ENCODE assay signal across 18 cellular contexts in genomic region chr2:134463726-134464076, GRCh38.
DNase-seq lines count a peak whose midpoint lies in the region; ATAC-seq and TF ChIP-seq lines count a peak whose summit lies in the region.
"Had no signal": no experiment of that assay in that cellular context is flagged by ENCODE, and none has a peak within 500 bp of the region (broad histone marks: within the 10 kb centered on the region; RNA-seq: fewer than 3 reads in every experiment).

No MANE protein-coding gene starts in this region.

- no peaks in the 10 kb centered on the region for H3K27me3 Mint-ChIP-seq in activated CD8-positive, alpha-beta memory T cell treated with anti-CD3 and anti-CD28 coated beads, Interleukin-2, amount 10 ng/mL, durations not matched to agents 7 days and 5 days

- TF ChIP-seq CTCF in gastrocnemius medialis (IDR thresholded peaks at IDR 0.05 in 4 of 5, conservative IDR thresholded peaks at IDR 0.05 in 1 of 5), result no peak

- intact Hi-C loops in posterior vena cava (cut with DNase I), result no loop called here
- intact Hi-C loops in gastrocnemius medialis (cut with DNase I; ENCODE audit: low total_unique reads), result no loop called here

- no peak overlapping the region for H3K4me3 ChIP-seq in gastrocnemius medialis
- H3K4me3 ChIP-seq: BLaER1, GM12878 had no signal

- H3K9me3 Mint-ChIP-seq in activated CD8-positive, alpha-beta memory T cell treated with anti-CD3 and anti-CD28 coated beads, Interleukin-2, amount 10 ng/mL, durations not matched to agents 7 days and 5 days (ENCODE audit: low read depth), result no peaks in the 10 kb centered on the region
- H3K9me3 Mint-ChIP-seq in stimulated activated effector memory CD8-positive, alpha-beta T cell treated with anti-CD3 and anti-CD28 coated beads, Interleukin-12 subunit alpha, Interleukin-12 subunit beta, amount 100 ng/mL, for 72 hours, result no peaks in the 10 kb centered on the region
- H3K9me3 Mint-ChIP-seq: CD8-positive, alpha-beta T cell; HFFc6 had no signal

- CTCF ChIA-PET in activated CD8-positive, alpha-beta memory T cell treated with anti-CD3 and anti-CD28 coated beads, Interleukin-2, amount 10 ng/mL, durations not matched to agents 7 days and 5 days (lab: Charles Lee), result interaction anchor here (1.1 to 2.2 kb wide), 2 partner anchors 12 to 261 kb away, joined by 3 to 6 read pairs; no protein-coding TSS in a partner anchor

- peak; percentile 54 for DNase-seq in activated CD8-positive, alpha-beta memory T cell treated with anti-CD3 and anti-CD28 coated beads for 24 hours
- DNase-seq in activated CD8-positive, alpha-beta memory T cell treated with anti-CD3 and anti-CD28 coated beads, Interleukin-2, amount 10 ng/mL, durations not matched to agents 7 days and 5 days, result no peak
- DNase-seq in mesenteric fat pad (ENCODE audit: low spot score) (peak; percentile 77), posterior vena cava (ENCODE audit: low spot score) (peak; percentile 36), gastrocnemius medialis (no peak), C1 segment of cervical spinal cord (lab: John Stamatoyannopoulos, UW) (no peak)
- DNase-seq in stimulated activated effector memory CD8-positive, alpha-beta T cell treated with anti-CD3 and anti-CD28 coated beads, Interleukin-12 subunit alpha, Interleukin-12 subunit beta, amount 100 ng/mL, for 72 hours (ENCODE audit: low spot score in 2 of 2), result no peak
- DNase-seq: 8988T, DMS 273 treated with DMSO at 0.1 percent for 48 hours, DMS53, DND-41, EL, HFFc6 had no signal

- in situ Hi-C loops in gastrocnemius medialis (cut with MboI; ENCODE audit: low sequenced_read_pairs in 4 of 4), result loop anchor here in 2 of 4 donors (25.0 kb wide), 1 partner anchor 424 kb away; no protein-coding TSS in a partner anchor

- peaks cover 2% of the 10 kb centered on the region for H3K4me1 Mint-ChIP-seq in activated CD8-positive, alpha-beta memory T cell treated with anti-CD3 and anti-CD28 coated beads, Interleukin-2, amount 10 ng/mL, durations not matched to agents 7 days and 5 days
- no peaks in the 10 kb centered on the region for H3K4me1 Mint-ChIP-seq in stimulated activated effector memory CD8-positive, alpha-beta T cell treated with anti-CD3 and anti-CD28 coated beads, Interleukin-12 subunit alpha, Interleukin-12 subunit beta, amount 100 ng/mL, for 72 hours

- H3K36me3 Mint-ChIP-seq in activated CD8-positive, alpha-beta memory T cell treated with anti-CD3 and anti-CD28 coated beads, Interleukin-2, amount 10 ng/mL, durations not matched to agents 7 days and 5 days, result no peaks in the 10 kb centered on the region
- no peaks in the 10 kb centered on the region for H3K36me3 Mint-ChIP-seq in stimulated activated effector memory CD8-positive, alpha-beta T cell treated with anti-CD3 and anti-CD28 coated beads, Interleukin-12 subunit alpha, Interleukin-12 subunit beta, amount 100 ng/mL, for 72 hours
- H3K36me3 Mint-ChIP-seq: CD8-positive, alpha-beta T cell had no signal

- TF ChIP-seq POLR2A in gastrocnemius medialis (IDR thresholded peaks at IDR 0.05), result no peak

- H3K27ac Mint-ChIP-seq in activated CD8-positive, alpha-beta memory T cell treated with anti-CD3 and anti-CD28 coated beads, Interleukin-2, amount 10 ng/mL, durations not matched to agents 7 days and 5 days, result no peak overlapping the region
- H3K27ac Mint-ChIP-seq in stimulated activated effector memory CD8-positive, alpha-beta T cell treated with anti-CD3 and anti-CD28 coated beads, Interleukin-12 subunit alpha, Interleukin-12 subunit beta, amount 100 ng/mL, for 72 hours, result no peak overlapping the region
- H3K27ac Mint-ChIP-seq: CD8-positive, alpha-beta T cell; HFFc6 had no signal

- H3K4me1 ChIP-seq in gastrocnemius medialis, result no peaks in the 10 kb centered on the region
- H3K4me1 ChIP-seq: BLaER1 had no signal

- no peaks in the 10 kb centered on the region for H3K27me3 ChIP-seq in gastrocnemius medialis
- H3K27me3 ChIP-seq: BLaER1 had no signal

- H3K4me3 Mint-ChIP-seq in activated CD8-positive, alpha-beta memory T cell treated with anti-CD3 and anti-CD28 coated beads, Interleukin-2, amount 10 ng/mL, durations not matched to agents 7 days and 5 days, result no peak overlapping the region
- H3K4me3 Mint-ChIP-seq in stimulated activated effector memory CD8-positive, alpha-beta T cell treated with anti-CD3 and anti-CD28 coated beads, Interleukin-12 subunit alpha, Interleukin-12 subunit beta, amount 100 ng/mL, for 72 hours, result no peak overlapping the region
- H3K4me3 Mint-ChIP-seq: CD8-positive, alpha-beta T cell; HFFc6 had no signal

- H3K9me3 ChIP-seq in gastrocnemius medialis, result no peaks in the 10 kb centered on the region
- H3K9me3 ChIP-seq: BLaER1 had no signal

- no peaks in the 10 kb centered on the region for H3K36me3 ChIP-seq in gastrocnemius medialis
- H3K36me3 ChIP-seq: BLaER1 had no signal

- ATAC-seq in activated CD8-positive, alpha-beta memory T cell treated with anti-CD3 and anti-CD28 coated beads, Interleukin-2, amount 10 ng/mL, durations not matched to agents 7 days and 5 days, result no peak
- no peak for ATAC-seq in gastrocnemius medialis
- ATAC-seq in stimulated activated effector memory CD8-positive, alpha-beta T cell treated with anti-CD3 and anti-CD28 coated beads, Interleukin-12 subunit alpha, Interleukin-12 subunit beta, amount 100 ng/mL, for 72 hours, result no peak
- ATAC-seq: CD8-positive, alpha-beta T cell; GM12878; HCT116 had no signal

- no peak overlapping the region for H3K27ac ChIP-seq in gastrocnemius medialis
- H3K27ac ChIP-seq: BLaER1, HL-60 had no signal

Comparison
In these comparisons a context has a peak if more than half of its experiments do, and no peak if none do; other contexts are left out.
1. DNase-seq: peak in activated CD8-positive, alpha-beta memory T cell treated with anti-CD3 and anti-CD28 coated beads for 24 hours (single experiment), mesenteric fat pad (single experiment) and posterior vena cava (single experiment); none in activated CD8-positive, alpha-beta memory T cell treated with anti-CD3 and anti-CD28 coated beads, Interleukin-2, amount 10 ng/mL, durations not matched to agents 7 days and 5 days (single experiment), gastrocnemius medialis (0 of 2), C1 segment of cervical spinal cord (0 of 14) and stimulated activated effector memory CD8-positive, alpha-beta T cell treated with anti-CD3 and anti-CD28 coated beads, Interleukin-12 subunit alpha, Interleukin-12 subunit beta, amount 100 ng/mL, for 72 hours (0 of 2).